14 cellular contexts compared by ENCODE assay signal in genomic region chr4:143347495-143347894, GRCh38.
"Had no signal": no experiment of that assay in that cellular context is flagged by ENCODE, and none has a peak within 500 bp of the region (broad histone marks: within the 10 kb centered on the region; RNA-seq: fewer than 3 reads in every experiment).

No MANE protein-coding gene starts in this region.

- H3K36me3 ChIP-seq: spleen, thyroid gland, vagina had no signal

- H3K9me3 ChIP-seq: spleen, thyroid gland, vagina had no signal

- DNase-seq: activated B cell treated with CpG ODN at 0.5 μM for 24 hours; activated CD4-positive, alpha-beta memory T cell treated with anti-CD3 and anti-CD28 coated beads for 36 hours; activated CD4-positive, alpha-beta T cell treated with anti-CD3 and anti-CD28 coated beads for 4 hours; activated T-cell treated with anti-CD3 and anti-CD28 coated beads for 4 hours; effector memory CD8-positive, alpha-beta T cell; islet precursor cell; midbrain; retina; spleen; stimulated activated naive B cell treated with anti-CD40 and anti-IgM and Interleukin-4, amounts not matched to agents 10 μg/mL and 1 μg/mL and 100 μg/mL, for 72 hours; thyroid gland had no signal

- H3K27ac ChIP-seq: hepatocyte, thyroid gland, vagina had no signal

- H3K4me3 ChIP-seq: hepatocyte, lung, spleen, thyroid gland, vagina had no signal
